Comparison of ENCODE assay signal across 11 cellular contexts in genomic region chr2:83817511-83817910, GRCh38.
DNase-seq lines count a peak whose midpoint lies in the region; ATAC-seq and TF ChIP-seq lines count a peak whose summit lies in the region.
"Had no signal": no experiment of that assay in that cellular context is flagged by ENCODE, and none has a peak within 500 bp of the region (broad histone marks: within the 10 kb centered on the region; RNA-seq: fewer than 3 reads in every experiment).

No MANE protein-coding gene starts in this region.

- ATAC-seq in body of pancreas (no peak), GM21619 (IDR thresholded peaks at IDR 0.05; ENCODE audit: unreplicated experiment) (no peak), natural killer cell (no peak)
- ATAC-seq: activated T-helper 17 cell treated with anti-CD3 and anti-CD28 coated beads, Interleukin-2, amount 50 U/mL, for 72 hours had no signal

- H3K27ac Mint-ChIP-seq in natural killer cell: no peak overlapping the region
- H3K27ac Mint-ChIP-seq: activated T-helper 17 cell treated with anti-CD3 and anti-CD28 coated beads, Interleukin-2, amount 50 U/mL, for 72 hours had no signal

- intact Hi-C loops in body of pancreas (cut with DNase I) (no loop called here), natural killer cell (cut with micrococcal nuclease) (no loop called here)

- H3K27ac ChIP-seq in MM.1S (ENCODE audit: low read length) (no peak overlapping the region), body of pancreas (no peak overlapping the region)
- H3K27ac ChIP-seq: tibial nerve had no signal

- H3K9me2 ChIP-seq in MM.1S (replicated peaks; ENCODE audit: insufficient read depth, low read length): no peaks in the 10 kb centered on the region

- H2AFZ ChIP-seq in MM.1S (ENCODE audit: low read length): no peak overlapping the region

- H3K4me3 ChIP-seq in GM12865 (ENCODE audit: low read depth, low read length) (no peak overlapping the region), MM.1S (ENCODE audit: low read length) (no peak overlapping the region), body of pancreas (no peak overlapping the region)
- H3K4me3 ChIP-seq: tibial nerve had no signal

- DNase-seq in GM12865 (ENCODE audit: low read depth): peak; percentile 1
- DNase-seq in MM.1S: peak; percentile 41
- no peak for DNase-seq in body of pancreas
- peak; percentile 23 for DNase-seq in myocyte (ENCODE audit: low read depth)
- DNase-seq in middle frontal gyrus (ENCODE audit: extremely low spot score, low spot score): no peak
- DNase-seq in natural killer cell: no peak
- no peak for DNase-seq in NCI-H2171 (lab: John Stamatoyannopoulos, UW)
- DNase-seq: NCI-H345 had no signal

- H3K36me3 ChIP-seq in MM.1S (replicated peaks; ENCODE audit: insufficient read depth, low read length) (no peaks in the 10 kb centered on the region), body of pancreas (replicated peaks in 1 of 2; ENCODE audit: insufficient read depth in 1 of 2, low read depth in 2 of 2) (no peaks in the 10 kb centered on the region)
- H3K36me3 ChIP-seq: tibial nerve had no signal

- H3K9me3 ChIP-seq in MM.1S (replicated peaks; ENCODE audit: insufficient read depth, low read length) (no peaks in the 10 kb centered on the region), body of pancreas (no peaks in the 10 kb centered on the region)
- H3K9me3 ChIP-seq: tibial nerve had no signal

- no peaks in the 10 kb centered on the region for H3K4me1 Mint-ChIP-seq in natural killer cell
- H3K4me1 Mint-ChIP-seq: activated T-helper 17 cell treated with anti-CD3 and anti-CD28 coated beads, Interleukin-2, amount 50 U/mL, for 72 hours had no signal

- H3K27me3 Mint-ChIP-seq in natural killer cell (ENCODE audit: low read depth in 2 of 2): no peaks in the 10 kb centered on the region

- no peaks in the 10 kb centered on the region for H3K4me1 ChIP-seq in MM.1S (ENCODE audit: low read length)
- no peaks in the 10 kb centered on the region for H3K4me1 ChIP-seq in body of pancreas
- H3K4me1 ChIP-seq: tibial nerve had no signal

- no peak overlapping the region for H3K4me3 Mint-ChIP-seq in natural killer cell
- H3K4me3 Mint-ChIP-seq: activated T-helper 17 cell treated with anti-CD3 and anti-CD28 coated beads, Interleukin-2, amount 50 U/mL, for 72 hours had no signal

- H3K4me2 ChIP-seq in MM.1S (ENCODE audit: low read depth, low read length): no peak overlapping the region

- no peaks in the 10 kb centered on the region for H3F3A ChIP-seq in MM.1S (ENCODE audit: insufficient read depth, low read length)

- no peaks in the 10 kb centered on the region for H3K36me3 Mint-ChIP-seq in natural killer cell

- no peak for TF ChIP-seq POLR2A in body of pancreas (IDR thresholded peaks at IDR 0.05)

- H3K9ac ChIP-seq in MM.1S (ENCODE audit: low read length): no peak overlapping the region

- peaks cover 3 to 8% of the 10 kb centered on the region in 2 donors for H3K9me3 Mint-ChIP-seq in natural killer cell
- H3K9me3 Mint-ChIP-seq: activated T-helper 17 cell treated with anti-CD3 and anti-CD28 coated beads, Interleukin-2, amount 50 U/mL, for 72 hours had no signal

- TF ChIP-seq CTCF in GM12865 (IDR thresholded peaks at IDR 0.05; ENCODE audit: insufficient read depth, low read depth, low read length, missing control alignments): no peak
- TF ChIP-seq CTCF in MM.1S (IDR thresholded peaks at IDR 0.05; ENCODE audit: low read length): peak; percentile 39
- peak in 4 of 7 experiments; percentile 10 to 30 (median 18) for TF ChIP-seq CTCF in body of pancreas (IDR thresholded peaks at IDR 0.05)
- TF ChIP-seq CTCF in natural killer cell (IDR thresholded peaks at IDR 0.05): no peak

- no peaks in the 10 kb centered on the region for H4K20me1 ChIP-seq in MM.1S (ENCODE audit: insufficient read depth, low read length)

- no peaks in the 10 kb centered on the region for H3K79me2 ChIP-seq in MM.1S (ENCODE audit: low read length)

- WGBS in body of pancreas, 2 donors: 21 to 41% methylated on average over 3 of the region's 3 CpGs

- H3K27me3 ChIP-seq in MM.1S (replicated peaks; ENCODE audit: insufficient read depth, low read length): no peaks in the 10 kb centered on the region
- no peaks in the 10 kb centered on the region for H3K27me3 ChIP-seq in body of pancreas
- H3K27me3 ChIP-seq: tibial nerve had no signal

Comparison
In these comparisons a context has a peak if more than half of its experiments do, and no peak if none do; other contexts are left out.
1. DNase-seq: peak in GM12865 (single experiment), MM.1S (single experiment) and myocyte (single experiment); none in body of pancreas (0 of 4), middle frontal gyrus (single experiment), natural killer cell (single experiment) and NCI-H2171 (single experiment).
2. CTCF ChIP-seq: peak in MM.1S (single experiment) and body of pancreas (4 of 7); none in GM12865 (single experiment) and natural killer cell (single experiment).